31 cellular contexts compared by ENCODE assay signal in genomic region chr2:33495683-33496082, GRCh38. TPM values are rescaled to one million over a fixed set of nuclear protein-coding genes. Genes with fewer than 3 reads are reported as not detected.
DNase-seq lines count a peak whose midpoint lies in the region; ATAC-seq and TF ChIP-seq lines count a peak whose summit lies in the region.
"Had no signal": no experiment of that assay in that cellular context is flagged by ENCODE, and none has a peak within 500 bp of the region (broad histone marks: within the 10 kb centered on the region; RNA-seq: fewer than 3 reads in every experiment).

No MANE protein-coding gene starts in this region.

- H3K9me1 ChIP-seq in IMR-90 (ENCODE audit: insufficient read depth, low read length), result no peaks in the 10 kb centered on the region

- no peak for ATAC-seq in IMR-90 (ENCODE audit: low read depth)
- ATAC-seq in natural killer cell, result no peak
- ATAC-seq: activated CD4-positive, CD25-positive, alpha-beta regulatory T cell treated with anti-CD3 and anti-CD28 coated beads, Interleukin-2, amount 50 U/mL, for 24 hours; body of pancreas; HCT116; heart left ventricle; left lung; T-cell had no signal

- no peaks in the 10 kb centered on the region for H3K27me3 ChIP-seq in DOHH2 (ENCODE audit: control insufficient read depth, low read length)
- H3K27me3 ChIP-seq in IMR-90 (ENCODE audit: control insufficient read depth, insufficient read depth, low read length), result no peaks in the 10 kb centered on the region
- H3K27me3 ChIP-seq in SU-DHL-6 (ENCODE audit: low read length), result no peaks in the 10 kb centered on the region
- H3K27me3 ChIP-seq: body of pancreas, esophagus squamous epithelium, heart left ventricle, left lung, SJCRH30 had no signal

- no peak overlapping the region for H2AK9ac ChIP-seq in IMR-90 (replicated peaks; ENCODE audit: low read depth, low read length, poor library complexity)

- H3K9me3 Mint-ChIP-seq in natural killer cell, result no peaks in the 10 kb centered on the region
- H3K9me3 Mint-ChIP-seq: activated CD4-positive, alpha-beta memory T cell treated with anti-CD3 and anti-CD28 coated beads, Interleukin-2, amount 10 ng/mL, durations not matched to agents 7 days and 5 days; activated naive CD4-positive, alpha-beta T cell treated with anti-CD3 and anti-CD28 coated beads for 36 hours; activated T-helper 1 cell treated with anti-CD3 and anti-CD28 coated beads, Interleukin-12 subunit alpha, Interleukin-12 subunit beta, Interleukin-2, Interleukin-4 antibody, amounts not matched to agents 30 ng/mL and 10 ng/mL and 1 ng/mL, durations not matched to agents 14 hours and 24 hours and 36 hours; central memory CD8-positive, alpha-beta T cell; T-cell had no signal

- H2BK20ac ChIP-seq in IMR-90 (ENCODE audit: low read depth, low read length), result peak overlapping the region; percentile 77; the same call in 1 of the 2 replicates

- peak overlapping the region; percentile 71 for H3K4ac ChIP-seq in IMR-90 (ENCODE audit: low read depth, low read length)

- H3K27ac Mint-ChIP-seq in natural killer cell, result no peak overlapping the region
- H3K27ac Mint-ChIP-seq: activated CD4-positive, alpha-beta memory T cell treated with anti-CD3 and anti-CD28 coated beads, Interleukin-2, amount 10 ng/mL, durations not matched to agents 7 days and 5 days; activated naive CD4-positive, alpha-beta T cell treated with anti-CD3 and anti-CD28 coated beads for 36 hours had no signal

- H3K4me2 ChIP-seq in DOHH2 (ENCODE audit: low read length) (peak overlapping the region; percentile 82), IMR-90 (ENCODE audit: low read depth, low read length) (no peak overlapping the region), SU-DHL-6 (ENCODE audit: low read depth, low read length, poor library complexity, severe bottlenecking) (peak overlapping the region; percentile 75)

- no peak for TF ChIP-seq POLR2A in IMR-90 (IDR thresholded peaks at IDR 0.05; ENCODE audit: low read depth, low read length)

- H3K27me3 Mint-ChIP-seq in natural killer cell (ENCODE audit: low read depth in 2 of 2), result peaks cover 27 to 62% of the 10 kb centered on the region in 2 donors
- H3K27me3 Mint-ChIP-seq: central memory CD8-positive, alpha-beta T cell; T-cell had no signal

- no peak overlapping the region for H3K9ac ChIP-seq in IMR-90 (ENCODE audit: low read depth, low read length)
- peak overlapping the region; percentile 63 for H3K9ac ChIP-seq in SU-DHL-6 (ENCODE audit: low read length)

- no peak for TF ChIP-seq RAD21 in IMR-90 (IDR thresholded peaks at IDR 0.05; ENCODE audit: low read length)

- H3K79me2 ChIP-seq in DOHH2 (ENCODE audit: control insufficient read depth, low read length) (peaks cover 100% of the 10 kb centered on the region), SU-DHL-6 (ENCODE audit: insufficient read depth, low read length) (peaks cover 99% of the 10 kb centered on the region)

- H3K23ac ChIP-seq in IMR-90 (ENCODE audit: low read depth, low read length), result no peak overlapping the region

- H3K79me1 ChIP-seq in IMR-90 (ENCODE audit: low read depth in 1 of 2, low read length in 2 of 2), result no peaks in the 10 kb centered on the region

- BruUV-seq in IMR-90 (replicated peaks; lab: Mats Ljungman, UMichigan), result no TSS peak

- peak overlapping the region; percentile 49; the same call in 1 of the 2 replicates for H4K91ac ChIP-seq in IMR-90 (ENCODE audit: insufficient read depth, low read depth, low read length)

- peak overlapping the region; percentile 57 for H3K4me3 ChIP-seq in DOHH2 (ENCODE audit: low read length)
- no peak overlapping the region for H3K4me3 ChIP-seq in IMR-90 (ENCODE audit: insufficient read depth, low read depth, low read length)
- peak overlapping the region; percentile 23 for H3K4me3 ChIP-seq in SU-DHL-6 (ENCODE audit: insufficient read depth, low read length, poor library complexity, severe bottlenecking)
- H3K4me3 ChIP-seq: body of pancreas, esophagus squamous epithelium, heart left ventricle, left lung, SJCRH30, skin epidermis, thoracic aorta had no signal

- WGBS in IMR-90 (ENCODE audit: extremely low coverage in 2 of 2, insufficient read length in 1 of 2), 2 experiments, result no CpG with 5 or more reads among the region's 2 CpGs

- H2BK120ac ChIP-seq in IMR-90 (ENCODE audit: low read depth, low read length), result peak overlapping the region; percentile 24

- H3K18ac ChIP-seq in IMR-90 (ENCODE audit: low read depth, low read length), result 0 out of 2 replicates have a peak overlapping the region, but pooled peaks have one; percentile 37

- 0 out of 2 replicates have a peak overlapping the region, but pooled peaks have one; percentile 36 for H2AK5ac ChIP-seq in IMR-90 (ENCODE audit: low read depth, low read length)

- peak overlapping the region; percentile 69; the same call in 1 of the 3 replicates for H2BK15ac ChIP-seq in IMR-90 (ENCODE audit: low read depth, low read length)

- peaks cover 28 to 29% of the 10 kb centered on the region in 2 donors for H3K4me1 Mint-ChIP-seq in natural killer cell

- no peak overlapping the region for H3K56ac ChIP-seq in IMR-90 (ENCODE audit: extremely low read depth, insufficient read depth, low read length)

- TF ChIP-seq CTCF in DOHH2 (IDR thresholded peaks at IDR 0.05; ENCODE audit: low read depth, low read length, poor library complexity, severe bottlenecking) (no peak), IMR-90 (conservative IDR thresholded peaks at IDR 0.05; ENCODE audit: low read depth, low read length) (no peak), SU-DHL-6 (IDR thresholded peaks at IDR 0.05; ENCODE audit: insufficient read depth, low read length, poor library complexity, severe bottlenecking) (no peak), natural killer cell (IDR thresholded peaks at IDR 0.05) (no peak)

- no peaks in the 10 kb centered on the region for H3K9me2 ChIP-seq in DOHH2 (replicated peaks; ENCODE audit: control insufficient read depth, low read length)
- no peaks in the 10 kb centered on the region for H3K9me2 ChIP-seq in SU-DHL-6 (replicated peaks; ENCODE audit: insufficient read depth, low read length)

- H3K36me3 Mint-ChIP-seq in natural killer cell, result no peaks in the 10 kb centered on the region

- H2AFZ ChIP-seq in IMR-90 (replicated peaks; ENCODE audit: low read length, poor library complexity) (no peak overlapping the region), SU-DHL-6 (ENCODE audit: low read depth, low read length, severe bottlenecking) (no peak overlapping the region)

- in situ Hi-C loops in IMR-90 (cut with MboI; ENCODE audit: low sequenced_read_pairs), result no loop called here

- H3K36me3 ChIP-seq in DOHH2 (ENCODE audit: control insufficient read depth, low read length) (peaks cover 71% of the 10 kb centered on the region), IMR-90 (ENCODE audit: control insufficient read depth, insufficient read depth, low read length) (no peaks in the 10 kb centered on the region), SU-DHL-6 (ENCODE audit: low read length) (peaks cover 22% of the 10 kb centered on the region)
- H3K36me3 ChIP-seq: esophagus squamous epithelium, heart left ventricle, left lung, SJCRH30, thoracic aorta had no signal

- peak overlapping the region; percentile 31 for H3K4me3 Mint-ChIP-seq in natural killer cell
- H3K4me3 Mint-ChIP-seq: activated CD4-positive, alpha-beta memory T cell treated with anti-CD3 and anti-CD28 coated beads, Interleukin-2, amount 10 ng/mL, durations not matched to agents 7 days and 5 days; activated naive CD4-positive, alpha-beta T cell treated with anti-CD3 and anti-CD28 coated beads for 36 hours; T-cell had no signal

- DNase-seq in IMR-90 (no peak), natural killer cell (no peak), NCI-H510A treated with DMSO at 0.1 percent for 48 hours (lab: John Stamatoyannopoulos, UW) (no peak)
- no peak for DNase-seq in NK-92 treated with Interleukin-12 subunit alpha and Interleukin-12 subunit beta, amount 100 ng/mL, for 24 hours (lab: John Stamatoyannopoulos, UW)
- DNase-seq in activated CD4-positive, alpha-beta T cell treated with anti-CD3 and anti-CD28 coated beads, Interleukin-2, amount 50 U/mL, for 4 hours, result no peak
- DNase-seq: activated CD4-positive, alpha-beta memory T cell treated with anti-CD3 and anti-CD28 coated beads, Interleukin-2, amount 10 ng/mL, durations not matched to agents 7 days and 5 days; activated CD8-positive, alpha-beta memory T cell treated with anti-CD3 and anti-CD28 coated beads, Interleukin-2, amount 50 U/mL, for 48 hours; activated naive CD4-positive, alpha-beta T cell treated with anti-CD3 and anti-CD28 coated beads for 36 hours; body of pancreas; dermis blood vessel endothelial cell; esophagus squamous epithelium; foreskin melanocyte; heart left ventricle; islet precursor cell; left lung; mesendoderm; NCI-H1105; NCI-H2081 treated with DMSO at 0.1 percent for 48 hours; NCI-H226; RPMI8226; SJCRH30; stimulated activated naive CD4-positive, alpha-beta T cell treated with Interleukin-2 at 50 U/mL for 16 hours; T-cell had no signal

- POLR2A ChIA-PET in IMR-90 (lab: Charles Lee; ENCODE audit: unreplicated experiment), result no interaction called here

- intact Hi-C loops in IMR-90 (cut with micrococcal nuclease), result no loop called here
- intact Hi-C loops in natural killer cell (cut with micrococcal nuclease), result no loop called here

- H3K9me3 ChIP-seq in DOHH2 (ENCODE audit: control insufficient read depth, insufficient read depth, low read length) (no peaks in the 10 kb centered on the region), IMR-90 (ENCODE audit: control insufficient read depth, insufficient read depth, low read length) (no peaks in the 10 kb centered on the region), SU-DHL-6 (ENCODE audit: insufficient read depth, low read length) (no peaks in the 10 kb centered on the region)
- H3K9me3 ChIP-seq: body of pancreas, esophagus squamous epithelium, heart left ventricle, left lung, SJCRH30, thoracic aorta had no signal

- peak overlapping the region; percentile 46; the same call in 1 of the 2 replicates for H3K14ac ChIP-seq in IMR-90 (replicated peaks; ENCODE audit: low read depth, low read length)

- CTCF ChIA-PET in IMR-90 (lab: Yijun Ruan, JAX), result no interaction called here

- H4K8ac ChIP-seq in IMR-90 (ENCODE audit: low read depth in 2 of 2, low read length in 2 of 2), result peak overlapping the region in 1 of 2 experiments; percentile 6; a peak in 1 of 4 replicates

- no peak overlapping the region for H2BK5ac ChIP-seq in IMR-90 (ENCODE audit: low read depth, low read length, poor library complexity, severe bottlenecking)

- dilution Hi-C loops in IMR-90 (cut with HindIII; ENCODE audit: low sequenced_read_pairs, unreplicated experiment), result no loop called here

- peaks cover 100% of the 10 kb centered on the region for H3K4me1 ChIP-seq in DOHH2 (ENCODE audit: control insufficient read depth, low read length)
- peaks cover 10% of the 10 kb centered on the region for H3K4me1 ChIP-seq in IMR-90 (ENCODE audit: control insufficient read depth, insufficient read depth, low read length)

- no peak overlapping the region for H4K5ac ChIP-seq in IMR-90 (ENCODE audit: low read depth, low read length)

- peaks cover 38% of the 10 kb centered on the region for H3F3A ChIP-seq in DOHH2 (ENCODE audit: control insufficient read depth, insufficient read depth)
- H3F3A ChIP-seq in SU-DHL-6 (ENCODE audit: insufficient read depth), result peaks cover 96% of the 10 kb centered on the region

- H4K20me1 ChIP-seq in DOHH2 (ENCODE audit: control insufficient read depth, insufficient read depth, low read depth, low read length) (no peaks in the 10 kb centered on the region), IMR-90 (ENCODE audit: insufficient read depth, low read length) (no peaks in the 10 kb centered on the region), SU-DHL-6 (ENCODE audit: low read depth, low read length) (no peaks in the 10 kb centered on the region)

- H3K27ac ChIP-seq in DOHH2 (ENCODE audit: low read depth, low read length) (peak overlapping the region; percentile 90), IMR-90 (ENCODE audit: insufficient read depth, low read length) (no peak overlapping the region), SU-DHL-6 (ENCODE audit: low read depth, low read length) (peak overlapping the region; percentile 97)
- H3K27ac ChIP-seq: body of pancreas, esophagus squamous epithelium, heart left ventricle, left lung, SJCRH30, skin epidermis, thoracic aorta had no signal

RNA-seq across cellular contexts. Expression of gene RASGRP3, which starts 19.2 kb away (rescaled TPM):
- total RNA-seq in IMR-90 (2012; rRNA removed) (2.5 and 3.0 TPM in 2 replicates), natural killer cell (10 to 100 TPM in 1 of 3 donors, 1 to 10 TPM in 2; 1.8 to 21.1 (median 2.7) TPM)
- 0.87 and 1.7 TPM in 2 replicates for polyA plus RNA-seq in IMR-90 (2012; rRNA removed)
- polyA plus RNA-seq in IMR-90 (2012; cell fraction: cytosol; rRNA removed), result 0.42 and 0.52 TPM in 2 replicates
- polyA plus RNA-seq in IMR-90 (2012; cell fraction: nucleus; rRNA removed; ENCODE audit: low replicate concordance), result 0.48 and 2.8 TPM in 2 replicates
